In genomic region chr17:10879110-10879509, GRCh38 we compare ENCODE assay signal across 9 cellular contexts. TPM values are rescaled to one million over a fixed set of nuclear protein-coding genes. Genes with fewer than 3 reads are reported as not detected.
DNase-seq lines count a peak whose midpoint lies in the region; ATAC-seq and TF ChIP-seq lines count a peak whose summit lies in the region.
"Had no signal": no experiment of that assay in that cellular context is flagged by ENCODE, and none has a peak within 500 bp of the region (broad histone marks: within the 10 kb centered on the region; RNA-seq: fewer than 3 reads in every experiment).

No MANE protein-coding gene starts in this region.

- H3K27ac ChIP-seq in GM23248 (no peak overlapping the region), OCI-LY3 (ENCODE audit: low read length) (no peak overlapping the region), RWPE1 (no peak overlapping the region), sigmoid colon (no peak overlapping the region)

- intact Hi-C loops in left ventricle myocardium superior (cut with micrococcal nuclease) = no loop called here
- intact Hi-C loops in sciatic nerve (cut with DNase I) = no loop called here
- intact Hi-C loops in sigmoid colon (cut with DNase I) = loop anchor here (10.0 kb wide), 1 partner anchor 1106 kb away; no protein-coding TSS in a partner anchor

- DNase-seq in GM23248 = peak; percentile 26
- peak; percentile 39 for DNase-seq in left ventricle myocardium superior
- DNase-seq in sciatic nerve (ENCODE audit: low spot score) = no peak
- DNase-seq in RWPE1 (ENCODE audit: low spot score) = no peak
- DNase-seq in sigmoid colon = no peak
- DNase-seq: activated T-cell treated with anti-CD3 and anti-CD28 coated beads, Interleukin-2, amount 50 U/mL, for 72 hours had no signal

- H3K27me3 ChIP-seq in GM23248 (replicated peaks; ENCODE audit: insufficient read depth) (no peaks in the 10 kb centered on the region), OCI-LY3 (ENCODE audit: low read depth, low read length) (no peaks in the 10 kb centered on the region), sigmoid colon (peaks cover 0 to 12% (median 0%) of the 10 kb centered on the region in 3 donors)

- H3K4me1 ChIP-seq in GM23248 (ENCODE audit: insufficient read depth) (no peaks in the 10 kb centered on the region), OCI-LY3 (ENCODE audit: low read length) (no peaks in the 10 kb centered on the region), sigmoid colon (no peaks in the 10 kb centered on the region)

- H2AFZ ChIP-seq in GM23248 = no peak overlapping the region
- no peak overlapping the region for H2AFZ ChIP-seq in OCI-LY3 (ENCODE audit: low read depth, low read length)

- H3F3A ChIP-seq in GM23248 (ENCODE audit: insufficient read depth) = no peaks in the 10 kb centered on the region

- 3 to 5% methylated on average over 5 of the region's 5 CpGs for WGBS in GM23248 (ENCODE audit: low coverage in 1 of 2, low lambda C conversion rate in 2 of 2, missing lambda C conversion rate in 2 of 2), 2 experiments
- WGBS in sigmoid colon, 2 donors = 2 to 4% methylated on average over 5 of the region's 5 CpGs

- TF ChIP-seq CTCF in OCI-LY3 (IDR thresholded peaks at IDR 0.05; ENCODE audit: low read depth, low read length) = peak; percentile 36
- TF ChIP-seq CTCF in RWPE1 (conservative IDR thresholded peaks at IDR 0.05; ENCODE audit: low read depth) = no peak
- peak in 2 of 4 experiments; percentile 13 to 21 for TF ChIP-seq CTCF in sigmoid colon (IDR thresholded peaks at IDR 0.05)

- H3K79me2 ChIP-seq in GM23248 (ENCODE audit: insufficient read depth) (no peaks in the 10 kb centered on the region), OCI-LY3 (ENCODE audit: low read length) (no peaks in the 10 kb centered on the region)

- H4K20me1 ChIP-seq in GM23248 (ENCODE audit: insufficient read depth) = no peaks in the 10 kb centered on the region
- no peaks in the 10 kb centered on the region for H4K20me1 ChIP-seq in OCI-LY3 (ENCODE audit: insufficient read depth, low read length)

- TF ChIP-seq EP300 in sigmoid colon (IDR thresholded peaks at IDR 0.05) = no peak

- CTCF ChIA-PET in RWPE1 (lab: Yijun Ruan, JAX) = interaction anchor here (0.7 kb wide), 1 partner anchor 1165 kb away, joined by 4 read pairs; no protein-coding TSS in a partner anchor

- H3K4me2 ChIP-seq in GM23248 (ENCODE audit: unreplicated experiment) (no peak overlapping the region), OCI-LY3 (ENCODE audit: low read length) (no peak overlapping the region)

- H3K4me3 ChIP-seq in GM23248 (no peak overlapping the region), OCI-LY3 (ENCODE audit: low read length) (no peak overlapping the region), sigmoid colon (no peak overlapping the region)

- peak; percentile 29 for ATAC-seq in left ventricle myocardium superior
- peak; percentile 61 for ATAC-seq in sciatic nerve
- ATAC-seq in GM18505 (IDR thresholded peaks at IDR 0.05; ENCODE audit: unreplicated experiment) = no peak
- ATAC-seq: activated T-cell treated with anti-CD3 and anti-CD28 coated beads, Interleukin-2, amount 50 U/mL, for 72 hours had no signal

- POLR2A ChIA-PET in RWPE1 (lab: Yijun Ruan, JAX; ENCODE audit: low non-redundant PET) = no interaction called here

- H3K9me2 ChIP-seq in GM23248 (ENCODE audit: insufficient read depth) = no peaks in the 10 kb centered on the region

- no peaks in the 10 kb centered on the region for H3K9me3 ChIP-seq in GM23248 (ENCODE audit: low read depth)
- no peaks in the 10 kb centered on the region for H3K9me3 ChIP-seq in OCI-LY3 (ENCODE audit: insufficient read depth, low read length)
- no peaks in the 10 kb centered on the region for H3K9me3 ChIP-seq in sigmoid colon

- TF ChIP-seq POLR2A in sigmoid colon (IDR thresholded peaks at IDR 0.05) (no peak), GM18505 (IDR thresholded peaks at IDR 0.05; ENCODE audit: borderline replicate concordance, extremely low read depth, insufficient read depth, insufficient read length) (no peak)

- in situ Hi-C loops in GM23248 (cut with MboI) = loop anchor here (25.0 kb wide), 1 partner anchor 1033 kb away; no protein-coding TSS in a partner anchor

- H3K9ac ChIP-seq in GM23248 = no peak overlapping the region
- no peak overlapping the region for H3K9ac ChIP-seq in OCI-LY3 (ENCODE audit: low read length)

- no peaks in the 10 kb centered on the region for H3K36me3 ChIP-seq in GM23248 (ENCODE audit: low read depth)
- no peaks in the 10 kb centered on the region for H3K36me3 ChIP-seq in OCI-LY3 (replicated peaks; ENCODE audit: low read depth, low read length)
- no peaks in the 10 kb centered on the region for H3K36me3 ChIP-seq in sigmoid colon

RNA-seq across cellular contexts. Expression of gene PIRT, which starts 41.2 kb away (rescaled TPM):
- not detected in 2 replicates for total RNA-seq in GM23248 (2014; rRNA removed; shearing (Covaris generic))
- not detected in 2 replicates for polyA plus RNA-seq in GM23248 (2016; fragmentation: Nextera tagmentation; extraction: Ambion mirVana)
- total RNA-seq in left ventricle myocardium superior = not detected
- total RNA-seq in sciatic nerve = not detected
- 10 to 100 TPM in 1 of 4 donors, 1 to 10 TPM in 3; 3.1 to 10.3 (median 5.3) TPM for total RNA-seq in sigmoid colon
- 1 to 10 TPM in 1 of 3 donors, under 1 TPM in 2; 0.46 to 3.6 (median 0.60) TPM for polyA plus RNA-seq in sigmoid colon
- total RNA-seq: activated T-cell treated with anti-CD3 and anti-CD28 coated beads, Interleukin-2, amount 50 U/mL, for 72 hours; fibroblast of lung had no signal
- polyA plus RNA-seq: fibroblast of lung had no signal

Comparison
In these comparisons a context has a peak if more than half of its experiments do, and no peak if none do; other contexts are left out.
1. DNase-seq: peak in GM23248 (single experiment) and left ventricle myocardium superior (single experiment); none in sciatic nerve (single experiment), RWPE1 (single experiment) and sigmoid colon (single experiment).